ENCODE assay signal across 8 cellular contexts in genomic region chr1:202349263-202349928, GRCh38. TPM values are rescaled to one million over a fixed set of nuclear protein-coding genes. Genes with fewer than 3 reads are reported as not detected.
A peak's percentile ranks its signal among the peaks of the same experiment; 100 is the strongest.
DNase-seq lines count a peak whose midpoint lies in the region; ATAC-seq and TF ChIP-seq lines count a peak whose summit lies in the region.

No MANE protein-coding gene starts in this region.

- peak; percentile 17 for ATAC-seq in activated T-helper 17 cell treated with anti-CD3 and anti-CD28 coated beads, Interleukin-2, amount 50 U/mL, for 72 hours (replicated peaks)
- ATAC-seq in HG02840 (IDR thresholded peaks at IDR 0.05; ENCODE audit: low FRiP score, unreplicated experiment), result no peak

- H3K4me3 Mint-ChIP-seq in activated CD4-positive, alpha-beta T cell treated with anti-CD3 and anti-CD28 coated beads, Interleukin-2, amount 10 ng/mL, durations not matched to agents 24 days and 14 days, result peak overlapping the region; percentile 83
- H3K4me3 Mint-ChIP-seq in activated T-helper 17 cell treated with anti-CD3 and anti-CD28 coated beads, Interleukin-2, amount 50 U/mL, for 72 hours, result peak overlapping the region; percentile 86
- peak overlapping the region; percentile 99 for H3K4me3 Mint-ChIP-seq in osteocyte (ENCODE audit: unreplicated experiment)

- DNase-seq in activated CD4-positive, alpha-beta T cell treated with anti-CD3 and anti-CD28 coated beads, Interleukin-2, amount 10 ng/mL, durations not matched to agents 24 days and 14 days, result no peak
- DNase-seq in activated CD4-positive, alpha-beta T cell treated with anti-CD3 and anti-CD28 coated beads, Interleukin-2, amount 50 U/mL, for 1 hour, result no peak
- DNase-seq in LNCaP clone FGC (ENCODE audit: low read depth) (no peak), glomerular endothelial cell (ENCODE audit: extremely low read depth, low read depth, low spot score) (peak; percentile 78), osteocyte (ENCODE audit: extremely low spot score, unreplicated experiment) (no peak)
- no peak for DNase-seq in stimulated activated CD4-positive, alpha-beta T cell treated with anti-CD3 and anti-CD28 coated beads, Interleukin-4, amount 100 ng/mL, for 24 hours

- no peaks in the 10 kb centered on the region for H3K9me3 Mint-ChIP-seq in activated CD4-positive, alpha-beta T cell treated with anti-CD3 and anti-CD28 coated beads, Interleukin-2, amount 10 ng/mL, durations not matched to agents 24 days and 14 days
- no peaks in the 10 kb centered on the region for H3K9me3 Mint-ChIP-seq in activated T-helper 17 cell treated with anti-CD3 and anti-CD28 coated beads, Interleukin-2, amount 50 U/mL, for 72 hours
- H3K9me3 Mint-ChIP-seq in osteocyte (ENCODE audit: unreplicated experiment), result no peaks in the 10 kb centered on the region

- H3K36me3 Mint-ChIP-seq in activated CD4-positive, alpha-beta T cell treated with anti-CD3 and anti-CD28 coated beads, Interleukin-2, amount 10 ng/mL, durations not matched to agents 24 days and 14 days (ENCODE audit: low read depth), result no peaks in the 10 kb centered on the region
- H3K36me3 Mint-ChIP-seq in activated T-helper 17 cell treated with anti-CD3 and anti-CD28 coated beads, Interleukin-2, amount 50 U/mL, for 72 hours (ENCODE audit: low read depth), result no peaks in the 10 kb centered on the region
- H3K36me3 Mint-ChIP-seq in osteocyte (ENCODE audit: unreplicated experiment), result no peaks in the 10 kb centered on the region

- H3K27me3 Mint-ChIP-seq in activated CD4-positive, alpha-beta T cell treated with anti-CD3 and anti-CD28 coated beads, Interleukin-2, amount 10 ng/mL, durations not matched to agents 24 days and 14 days, result no peaks in the 10 kb centered on the region
- H3K27me3 Mint-ChIP-seq in activated T-helper 17 cell treated with anti-CD3 and anti-CD28 coated beads, Interleukin-2, amount 50 U/mL, for 72 hours, result no peaks in the 10 kb centered on the region
- no peaks in the 10 kb centered on the region for H3K27me3 Mint-ChIP-seq in osteocyte (ENCODE audit: unreplicated experiment)

- H3K4me3 ChIP-seq in LNCaP clone FGC (ENCODE audit: low read depth, low read length), result peak overlapping the region; percentile 84

- peaks cover 25% of the 10 kb centered on the region for H3K4me1 Mint-ChIP-seq in activated CD4-positive, alpha-beta T cell treated with anti-CD3 and anti-CD28 coated beads, Interleukin-2, amount 10 ng/mL, durations not matched to agents 24 days and 14 days
- peaks cover 16% of the 10 kb centered on the region for H3K4me1 Mint-ChIP-seq in activated T-helper 17 cell treated with anti-CD3 and anti-CD28 coated beads, Interleukin-2, amount 50 U/mL, for 72 hours
- H3K4me1 Mint-ChIP-seq in osteocyte (ENCODE audit: unreplicated experiment), result peaks cover 13% of the 10 kb centered on the region

- intact Hi-C loops in activated CD4-positive, alpha-beta T cell treated with anti-CD3 and anti-CD28 coated beads, Interleukin-2, amount 10 ng/mL, durations not matched to agents 24 days and 14 days (cut with micrococcal nuclease), result loop anchor here (2.0 to 10.0 kb wide), 6 partner anchors 31 to 975 kb away; partner anchors contain the start of genes ADIPOR1, KDM5B, RABIF and TMEM183A

- TF ChIP-seq CTCF in LNCaP clone FGC (IDR thresholded peaks at IDR 0.05; ENCODE audit: control insufficient read depth, extremely low read depth, insufficient read depth) (no peak), osteocyte (IDR thresholded peaks at IDR 0.05) (no peak)

- H3K27ac Mint-ChIP-seq in activated CD4-positive, alpha-beta T cell treated with anti-CD3 and anti-CD28 coated beads, Interleukin-2, amount 10 ng/mL, durations not matched to agents 24 days and 14 days, result peak overlapping the region; percentile 77
- H3K27ac Mint-ChIP-seq in activated T-helper 17 cell treated with anti-CD3 and anti-CD28 coated beads, Interleukin-2, amount 50 U/mL, for 72 hours, result peak overlapping the region; percentile 96
- peak overlapping the region; percentile 99 for H3K27ac Mint-ChIP-seq in osteocyte (ENCODE audit: unreplicated experiment)

RNA-seq across cellular contexts. Expression of gene PPP1R12B, which starts 0.9 kb away (rescaled TPM):
- 14.2 and 14.8 TPM in 2 replicates for total RNA-seq in activated CD4-positive, alpha-beta T cell treated with anti-CD3 and anti-CD28 coated beads, Interleukin-2, amount 10 ng/mL, durations not matched to agents 24 days and 14 days
- 10 to 100 TPM; 21.6 to 26.0 TPM for total RNA-seq in activated T-helper 17 cell treated with anti-CD3 and anti-CD28 coated beads, Interleukin-2, amount 50 U/mL, for 72 hours
- total RNA-seq in glomerular endothelial cell (3.8 and 8.1 TPM in 2 replicates), osteocyte (13.2 and 14.6 TPM in 2 replicates)

RNA-seq across cellular contexts. Expression of gene UBE2T, which starts 7.7 kb away (rescaled TPM):
- total RNA-seq in activated CD4-positive, alpha-beta T cell treated with anti-CD3 and anti-CD28 coated beads, Interleukin-2, amount 10 ng/mL, durations not matched to agents 24 days and 14 days, result 92.4 and 109 TPM in 2 replicates
- 10 to 100 TPM; 59.7 to 83.7 TPM for total RNA-seq in activated T-helper 17 cell treated with anti-CD3 and anti-CD28 coated beads, Interleukin-2, amount 50 U/mL, for 72 hours
- total RNA-seq in glomerular endothelial cell (24.3 and 28.6 TPM in 2 replicates), osteocyte (7.2 and 7.9 TPM in 2 replicates)
